Comparison of ENCODE assay signal across 10 cellular contexts in the genomic region with DNA sequence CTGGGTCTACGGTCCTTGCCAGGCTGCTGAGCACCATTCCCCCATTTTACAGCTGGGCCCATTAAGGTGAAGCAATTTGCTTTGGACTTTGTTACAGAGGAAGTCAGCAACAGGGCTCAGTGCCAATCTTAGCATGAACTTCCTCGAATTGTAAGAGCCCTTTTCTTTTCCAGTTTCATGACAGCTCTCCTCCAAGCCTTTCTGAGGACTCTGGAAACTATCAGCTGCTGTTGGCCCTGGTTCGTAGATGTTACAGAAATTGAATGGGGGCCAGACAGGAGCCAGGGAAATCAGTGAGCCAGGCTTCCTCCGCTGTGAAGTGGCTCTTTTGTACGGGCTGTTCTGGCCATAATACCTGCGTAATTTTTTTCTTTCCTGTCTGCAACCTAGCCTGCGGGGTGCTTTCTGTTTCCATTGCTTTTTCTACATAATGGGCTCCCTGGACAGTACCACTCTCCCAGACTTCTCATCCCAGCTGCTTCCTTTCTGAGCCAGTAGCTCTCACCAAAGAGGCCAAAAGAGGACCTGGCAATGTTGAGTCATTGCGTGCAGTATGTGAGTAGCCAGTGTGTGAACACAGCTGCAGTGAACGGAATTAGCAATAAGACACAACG.
DNase-seq lines count a peak whose midpoint lies in the region; ATAC-seq and TF ChIP-seq lines count a peak whose summit lies in the region.
"Had no signal": no experiment of that assay in that cellular context is flagged by ENCODE, and none has a peak within 500 bp of the region (broad histone marks: within the 10 kb centered on the region; RNA-seq: fewer than 3 reads in every experiment).

No MANE protein-coding gene starts in this region.

- DNase-seq in LHCN-M2 (ENCODE audit: low read depth) (peak; percentile 90), left ventricle myocardium superior (peak; percentile 39), stomach (no peak), progenitor cell of endocrine pancreas (ENCODE audit: low spot score, unreplicated experiment) (no peak), SW480 (ENCODE audit: low spot score) (no peak)
- DNase-seq: stimulated activated naive CD4-positive, alpha-beta T cell treated with Interleukin-2 at 50 U/mL for 16 hours had no signal

- H3K4me3 Mint-ChIP-seq in progenitor cell of endocrine pancreas (ENCODE audit: low read depth) = no peak overlapping the region
- H3K4me3 Mint-ChIP-seq: mesothelial cell of epicardium had no signal

- peaks cover 0 to 38% (median 17%) of the 10 kb centered on the region in 4 donors for H3K4me1 ChIP-seq in stomach

- no peaks in the 10 kb centered on the region for H3K27me3 ChIP-seq in stomach

- TF ChIP-seq POLR2A in stomach (IDR thresholded peaks at IDR 0.05) = no peak

- H3K27ac Mint-ChIP-seq in progenitor cell of endocrine pancreas = no peak overlapping the region
- H3K27ac Mint-ChIP-seq: mesothelial cell of epicardium had no signal

- no peaks in the 10 kb centered on the region for H3K36me3 ChIP-seq in stomach

- H3K4me1 Mint-ChIP-seq in progenitor cell of endocrine pancreas (ENCODE audit: low read depth) = peaks cover 2% of the 10 kb centered on the region

- TF ChIP-seq CTCF in stomach (IDR thresholded peaks at IDR 0.05) = no peak
- TF ChIP-seq CTCF in progenitor cell of endocrine pancreas (IDR thresholded peaks at IDR 0.05; ENCODE audit: unreplicated experiment) = no peak

- H3K9me3 ChIP-seq in stomach = no peaks in the 10 kb centered on the region

- ATAC-seq in SK-N-SH treated with all-trans-retinoic acid at 6 μM for 48 hours = peak; percentile 74
- ATAC-seq in left ventricle myocardium superior = peak; percentile 95
- ATAC-seq in GM19023 (IDR thresholded peaks at IDR 0.05; ENCODE audit: unreplicated experiment) = no peak
- no peak for ATAC-seq in GM21619 (IDR thresholded peaks at IDR 0.05; ENCODE audit: unreplicated experiment)

- H3K27ac ChIP-seq in stomach = peak overlapping the region; percentile 18 to 68 (median 62)

- intact Hi-C loops in left ventricle myocardium superior (cut with micrococcal nuclease) = no loop called here
- intact Hi-C loops in stomach (cut with DNase I; ENCODE audit: low total_unique reads) = no loop called here

- H3K36me3 Mint-ChIP-seq in progenitor cell of endocrine pancreas (ENCODE audit: insufficient read depth) = no peaks in the 10 kb centered on the region
- H3K36me3 Mint-ChIP-seq: mesothelial cell of epicardium had no signal

- peak overlapping the region in 1 of 4 donors; percentile 9 for H3K4me3 ChIP-seq in stomach

- TF ChIP-seq EP300 in stomach (IDR thresholded peaks at IDR 0.05) = no peak

- H3K9me3 Mint-ChIP-seq in progenitor cell of endocrine pancreas (ENCODE audit: low read depth) = no peaks in the 10 kb centered on the region
- H3K9me3 Mint-ChIP-seq: mesothelial cell of epicardium had no signal

- H3K27me3 Mint-ChIP-seq in progenitor cell of endocrine pancreas = peaks cover 20% of the 10 kb centered on the region

- 44 to 66% (median 51%) methylated on average over 10 of the region's 10 CpGs for WGBS in stomach, 5 donors

TF ChIP-seq in SK-N-SH treated with all-trans-retinoic acid at 6 μM for 48 hours, 23 proteins besides CTCF, POLR2A, EP300 and RAD21:
- TF ChIP-seq ZNF70 (CRISPR knock-in tag; IDR thresholded peaks at IDR 0.05) (no peak), RARB (CRISPR knock-in tag; IDR thresholded peaks at IDR 0.05) (peak; percentile 39; the same call in 1 of the 2 replicates)

Comparison
In these comparisons a context has a peak if more than half of its experiments do, and no peak if none do; other contexts are left out.
1. DNase-seq: peak in LHCN-M2 (single experiment) and left ventricle myocardium superior (single experiment); none in stomach (single experiment), progenitor cell of endocrine pancreas (single experiment) and SW480 (single experiment).
2. ATAC-seq: peak in SK-N-SH treated with all-trans-retinoic acid at 6 μM for 48 hours (single experiment) and left ventricle myocardium superior (single experiment); none in GM19023 (single experiment) and GM21619 (single experiment).